Comparison of ENCODE assay signal across 8 cellular contexts in genomic region chr18:47756364-47757016, GRCh38.
DNase-seq lines count a peak whose midpoint lies in the region; TF ChIP-seq lines count a peak whose summit lies in the region.

No MANE protein-coding gene starts in this region.

- H3K4me1 ChIP-seq in A673 (ENCODE audit: insufficient read depth, low read length, poor library complexity, severe bottlenecking) (no peaks in the 10 kb centered on the region), breast epithelium (no peaks in the 10 kb centered on the region)

- intact Hi-C loops in A673 (cut with micrococcal nuclease; ENCODE audit: unreplicated experiment) = loop anchor here (10.0 kb wide), 1 partner anchor 472 kb away; no protein-coding TSS in a partner anchor
- intact Hi-C loops in breast epithelium (cut with DNase I; ENCODE audit: low total_unique reads) = no loop called here

- H3K4me3 ChIP-seq in A673 (ENCODE audit: low read depth, low read length, poor library complexity, severe bottlenecking) = no peak overlapping the region
- no peak overlapping the region for H3K4me3 ChIP-seq in breast epithelium

- TF ChIP-seq CTCF in A673 (conservative IDR thresholded peaks at IDR 0.05; ENCODE audit: low read depth, low read length) (peak; percentile 98), GM13976 (IDR thresholded peaks at IDR 0.05; ENCODE audit: borderline replicate concordance, control extremely low read depth, extremely low read depth, insufficient read depth, missing control alignments) (peak; percentile 98), breast epithelium (IDR thresholded peaks at IDR 0.05) (peak in 2 of 3 donors; percentile 48 to 51)

- in situ Hi-C loops in GM13976 (cut with MboI; ENCODE audit: low sequenced_read_pairs, unreplicated experiment) = loop anchor here (10.0 kb wide), 1 partner anchor 542 kb away; no protein-coding TSS in a partner anchor

- H3K27ac ChIP-seq in A673 (ENCODE audit: low read depth, low read length, poor library complexity, severe bottlenecking) (no peak overlapping the region), breast epithelium (no peak overlapping the region)

- TF ChIP-seq POLR2A in breast epithelium (IDR thresholded peaks at IDR 0.05) = no peak

- no peaks in the 10 kb centered on the region for H3K36me3 ChIP-seq in A673 (ENCODE audit: insufficient read depth, low read length, poor library complexity, severe bottlenecking)
- no peaks in the 10 kb centered on the region for H3K36me3 ChIP-seq in breast epithelium

- no TSS peak for BruUV-seq in A673 (replicated peaks; lab: Mats Ljungman, UMichigan)

- no peaks in the 10 kb centered on the region for H3K27me3 ChIP-seq in A673 (replicated peaks; ENCODE audit: insufficient read depth, low read depth, low read length, poor library complexity)
- no peaks in the 10 kb centered on the region for H3K27me3 ChIP-seq in breast epithelium

- H3K9me3 ChIP-seq in A673 (ENCODE audit: low read depth, low read length, poor library complexity, severe bottlenecking) = peaks cover 3% of the 10 kb centered on the region
- peaks cover 0 to 8% of the 10 kb centered on the region in 2 donors for H3K9me3 ChIP-seq in breast epithelium

- POLR2A ChIA-PET in A673 (lab: Charles Lee; ENCODE audit: low non-redundant PET) = no interaction called here

- CTCF ChIA-PET in A673 (lab: Charles Lee) = interaction anchor here (0.6 kb wide), 1 partner anchor 653 kb away, joined by 3 read pairs; no protein-coding TSS in a partner anchor

- DNase-seq in A673 (ENCODE audit: low spot score) = peak; percentile 64
- peak; percentile 70 for DNase-seq in GM13976 (ENCODE audit: low spot score)
- DNase-seq in NCI-H1105 (lab: John Stamatoyannopoulos, UW) = peak; percentile 72
- DNase-seq in T1000 (lab: John Stamatoyannopoulos, UW) = peak; percentile 15
- no peak for DNase-seq in breast epithelium (ENCODE audit: low spot score in 2 of 2)
- DNase-seq in kidney tubule cell (ENCODE audit: low spot score) = peak; percentile 54
- DNase-seq in stimulated activated CD4-positive, alpha-beta T cell treated with anti-CD3 and anti-CD28 coated beads, TNF-alpha, amount 100 ng/mL, for 4 hours (ENCODE audit: low read depth in 3 of 3) = peak in 2 of 3 experiments; percentile 23 to 24
- DNase-seq in GOT3 (lab: John Stamatoyannopoulos, UW) = no peak

Comparison
In these comparisons a context has a peak if more than half of its experiments do, and no peak if none do; other contexts are left out.
1. DNase-seq: peak in A673 (single experiment), GM13976 (single experiment), NCI-H1105 (single experiment), T1000 (single experiment), kidney tubule cell (single experiment) and stimulated activated CD4-positive, alpha-beta T cell treated with anti-CD3 and anti-CD28 coated beads, TNF-alpha, amount 100 ng/mL, for 4 hours (2 of 3); none in breast epithelium (0 of 2) and GOT3 (single experiment).
2. Peak in every context shown above with its lines, with median percentiles within 50 percentile points of each other: CTCF ChIP-seq.